29 cellular contexts compared by ENCODE assay signal in the genomic region with DNA sequence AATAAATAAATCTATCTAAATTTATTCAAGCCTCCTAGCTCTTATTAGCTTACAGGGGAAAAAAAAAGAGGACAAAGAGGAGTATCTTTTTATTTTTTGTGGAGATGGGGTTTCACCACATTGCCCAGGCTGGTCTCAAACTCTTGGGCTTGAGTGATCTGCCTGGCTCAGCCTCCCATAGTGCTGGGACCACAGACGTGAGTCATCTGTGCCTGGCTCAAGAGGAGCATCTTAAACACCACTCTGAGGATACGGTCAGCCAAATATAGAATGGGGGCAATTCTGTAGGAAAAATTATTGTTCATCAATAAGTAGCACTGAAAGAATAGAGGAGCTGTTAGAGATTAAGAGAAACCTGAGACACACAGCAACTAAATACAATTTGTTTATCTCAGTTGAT. TPM values are rescaled to one million over a fixed set of nuclear protein-coding genes. Genes with fewer than 3 reads are reported as not detected.
DNase-seq lines count a peak whose midpoint lies in the region; ATAC-seq and TF ChIP-seq lines count a peak whose summit lies in the region.
"Had no signal": no experiment of that assay in that cellular context is flagged by ENCODE, and none has a peak within 500 bp of the region (broad histone marks: within the 10 kb centered on the region; RNA-seq: fewer than 3 reads in every experiment).

No MANE protein-coding gene starts in this region.

- no peak overlapping the region for H2BK15ac ChIP-seq in IMR-90 (ENCODE audit: low read depth, low read length)

- POLR2A ChIA-PET in IMR-90 (lab: Charles Lee; ENCODE audit: unreplicated experiment): no interaction called here

- H2AFZ ChIP-seq in IMR-90 (replicated peaks; ENCODE audit: low read length, poor library complexity): no peak overlapping the region
- no peak overlapping the region for H2AFZ ChIP-seq in neural progenitor cell (replicated peaks)

- no peak overlapping the region for H3K4me3 Mint-ChIP-seq in neural progenitor cell
- no peak overlapping the region for H3K4me3 Mint-ChIP-seq in natural killer cell treated with Interleukin-12 subunit alpha and Interleukin-12 subunit beta and Interleukin-15 and Interleukin-18, amount 100 ng/mL, for 72 hours
- H3K4me3 Mint-ChIP-seq: activated CD8-positive, alpha-beta memory T cell treated with anti-CD3 and anti-CD28 coated beads, Interleukin-2, amount 10 ng/mL, durations not matched to agents 7 days and 5 days; activated T-helper 1 cell treated with anti-CD3 and anti-CD28 coated beads, Interleukin-12 subunit alpha, Interleukin-12 subunit beta, Interleukin-2, Interleukin-4 antibody, amounts not matched to agents 30 ng/mL and 10 ng/mL and 1 ng/mL, durations not matched to agents 14 hours and 24 hours and 36 hours; B cell; IgD-negative memory B cell; T-helper 2 cell treated with Interferon-gamma antibody and Interleukin-4, amounts not matched to agents 5 μg/mL and 100 μg/mL, for 36 hours had no signal

- no peak overlapping the region for H3K23ac ChIP-seq in IMR-90 (ENCODE audit: low read depth, low read length)

- H3F3A ChIP-seq in neural progenitor cell (ENCODE audit: low read depth): peaks cover 3% of the 10 kb centered on the region

- H3K9ac ChIP-seq in IMR-90 (ENCODE audit: low read depth, low read length): no peak overlapping the region
- H3K9ac ChIP-seq in neural progenitor cell: no peak overlapping the region

- peak; percentile 22 for DNase-seq in DMS53 (lab: John Stamatoyannopoulos, UW)
- no peak for DNase-seq in DMS53 treated with DMSO at 0.1 percent for 48 hours (lab: John Stamatoyannopoulos, UW; ENCODE audit: unreplicated experiment)
- DNase-seq in IMR-90: peak; percentile 63
- DNase-seq in astrocyte of the spinal cord (ENCODE audit: low read depth, low spot score): peak; percentile 48
- DNase-seq in neural progenitor cell (ENCODE audit: low spot score): no peak
- no peak for DNase-seq in natural killer cell treated with Interleukin-12 subunit alpha and Interleukin-12 subunit beta and Interleukin-15 and Interleukin-18, amount 100 ng/mL, for 72 hours (ENCODE audit: low spot score)
- no peak for DNase-seq in GM03348 (ENCODE audit: low spot score)
- DNase-seq in NCI-H1694 treated with DMSO at 0.1 percent for 48 hours (lab: John Stamatoyannopoulos, UW): no peak
- DNase-seq: activated CD4-positive, alpha-beta T cell treated with anti-CD3 and anti-CD28 coated beads, Interleukin-2, amount 50 U/mL, for 1 hour; activated CD8-positive, alpha-beta memory T cell treated with anti-CD3 and anti-CD28 coated beads, Interleukin-2, amount 10 ng/mL, durations not matched to agents 7 days and 5 days; anterior cingulate cortex; caudate nucleus; dermis blood vessel endothelial cell; DMS153; heart left ventricle; kidney glomerular epithelial cell; MM.1S; NCI-H146; NCI-H526 treated with DMSO at 0.1 percent for 48 hours; psoas muscle; trophoblast cell had no signal

- BruUV-seq in IMR-90 (replicated peaks; lab: Mats Ljungman, UMichigan): no TSS peak

- H3K9me1 ChIP-seq in IMR-90 (ENCODE audit: insufficient read depth, low read length): 0 out of 2 replicates have a peak, but pooled peaks cover 4% of the 10 kb centered on the region

- no peak overlapping the region for H2AK9ac ChIP-seq in IMR-90 (replicated peaks; ENCODE audit: low read depth, low read length, poor library complexity)

- H2AK5ac ChIP-seq in IMR-90 (ENCODE audit: low read depth, low read length): 0 out of 2 replicates have a peak overlapping the region, but pooled peaks have one; percentile 34

- H3K14ac ChIP-seq in IMR-90 (replicated peaks; ENCODE audit: low read depth, low read length): no peak overlapping the region

- no peaks in the 10 kb centered on the region for H3K36me3 ChIP-seq in IMR-90 (ENCODE audit: control insufficient read depth, insufficient read depth, low read length)
- no peaks in the 10 kb centered on the region for H3K36me3 ChIP-seq in neural progenitor cell

- in situ Hi-C loops in IMR-90 (cut with MboI; ENCODE audit: low sequenced_read_pairs): loop anchor here (5.0 to 25.0 kb wide), 5 partner anchors 64 to 456 kb away; partner anchors contain the start of gene AVPR1B
- in situ Hi-C loops in astrocyte of the spinal cord (cut with HindIII; ENCODE audit: low sequenced_read_pairs): no loop called here

- no peak for TF ChIP-seq POLR2A in IMR-90 (IDR thresholded peaks at IDR 0.05; ENCODE audit: low read depth, low read length)

- no peaks in the 10 kb centered on the region; the same call in 1 of the 2 replicates for H4K20me1 ChIP-seq in IMR-90 (ENCODE audit: insufficient read depth, low read length)
- H4K20me1 ChIP-seq in neural progenitor cell (ENCODE audit: low read depth): no peaks in the 10 kb centered on the region

- CTCF ChIA-PET in IMR-90 (lab: Yijun Ruan, JAX): interaction anchor here (0.6 to 9.3 kb wide), 5 partner anchors 53 to 321 kb away, joined by 3 to 156 read pairs (median 4); no protein-coding TSS in a partner anchor

- peak; percentile 9; the same call in 1 of the 2 replicates for TF ChIP-seq RAD21 in IMR-90 (IDR thresholded peaks at IDR 0.05; ENCODE audit: low read length)

- H3K79me2 ChIP-seq in neural progenitor cell (ENCODE audit: low read depth): no peaks in the 10 kb centered on the region

- no peak overlapping the region for H2BK5ac ChIP-seq in IMR-90 (ENCODE audit: low read depth, low read length, poor library complexity, severe bottlenecking)

- H3K56ac ChIP-seq in IMR-90 (ENCODE audit: extremely low read depth, insufficient read depth, low read length): no peak overlapping the region

- no peaks in the 10 kb centered on the region; a peak in 1 of 4 replicates for H3K79me1 ChIP-seq in IMR-90 (ENCODE audit: low read depth in 1 of 2, low read length in 2 of 2)

- no peak overlapping the region for H4K8ac ChIP-seq in IMR-90 (ENCODE audit: low read depth in 2 of 2, low read length in 2 of 2)

- H3K4me1 ChIP-seq in IMR-90 (ENCODE audit: control insufficient read depth, insufficient read depth, low read length): peaks cover 4% of the 10 kb centered on the region; the same call in 1 of the 2 replicates
- H3K4me1 ChIP-seq in neural progenitor cell: peaks cover 9% of the 10 kb centered on the region
- H3K4me1 ChIP-seq: psoas muscle had no signal

- H2BK120ac ChIP-seq in IMR-90 (ENCODE audit: low read depth, low read length): no peak overlapping the region

- intact Hi-C loops in IMR-90 (cut with micrococcal nuclease): loop anchor here (2.0 to 10.0 kb wide), 5 partner anchors 23 to 449 kb away; partner anchors contain the start of genes ELK4 and KLHDC8A

- no peak overlapping the region for H2BK20ac ChIP-seq in IMR-90 (ENCODE audit: low read depth, low read length)

- no CpG with 5 or more reads among the region's 2 CpGs for WGBS in IMR-90 (ENCODE audit: extremely low coverage in 2 of 2, insufficient read length in 1 of 2), 2 experiments

- no peak overlapping the region for H3K4ac ChIP-seq in IMR-90 (ENCODE audit: low read depth, low read length)

- H3K27ac ChIP-seq in IMR-90 (ENCODE audit: insufficient read depth, low read length): no peak overlapping the region
- no peak overlapping the region for H3K27ac ChIP-seq in neural progenitor cell
- H3K27ac ChIP-seq: 22Rv1, heart left ventricle, psoas muscle, SK-N-MC had no signal

- no peak overlapping the region for H3K18ac ChIP-seq in IMR-90 (ENCODE audit: low read depth, low read length)

- peaks cover 11% of the 10 kb centered on the region for H3K36me3 Mint-ChIP-seq in neural progenitor cell
- no peaks in the 10 kb centered on the region for H3K36me3 Mint-ChIP-seq in natural killer cell treated with Interleukin-12 subunit alpha and Interleukin-12 subunit beta and Interleukin-15 and Interleukin-18, amount 100 ng/mL, for 72 hours
- H3K36me3 Mint-ChIP-seq: activated CD8-positive, alpha-beta memory T cell treated with anti-CD3 and anti-CD28 coated beads, Interleukin-2, amount 10 ng/mL, durations not matched to agents 7 days and 5 days; activated naive CD4-positive, alpha-beta T cell treated with anti-CD3 and anti-CD28 coated beads, Interleukin-2, amount 50 U/mL, for 72 hours had no signal

- H3K9me3 ChIP-seq in IMR-90 (ENCODE audit: control insufficient read depth, insufficient read depth, low read length): no peaks in the 10 kb centered on the region
- no peaks in the 10 kb centered on the region for H3K9me3 ChIP-seq in neural progenitor cell (ENCODE audit: low read depth)
- H3K9me3 ChIP-seq: heart left ventricle, psoas muscle had no signal

- H3K4me3 ChIP-seq in IMR-90 (ENCODE audit: insufficient read depth, low read depth, low read length) (no peak overlapping the region), astrocyte of the spinal cord (ENCODE audit: low read depth, low read length) (no peak overlapping the region), neural progenitor cell (no peak overlapping the region)
- H3K4me3 ChIP-seq: heart left ventricle, lung, psoas muscle, SK-N-MC had no signal

- dilution Hi-C loops in IMR-90 (cut with HindIII; ENCODE audit: low sequenced_read_pairs, unreplicated experiment): no loop called here

- TF ChIP-seq CTCF in IMR-90 (conservative IDR thresholded peaks at IDR 0.05; ENCODE audit: low read depth, low read length) (no peak), astrocyte of the spinal cord (IDR thresholded peaks at IDR 0.05; ENCODE audit: low read depth, low read length) (no peak), neural progenitor cell (IDR thresholded peaks at IDR 0.05) (no peak)

- no peak overlapping the region for H4K5ac ChIP-seq in IMR-90 (ENCODE audit: low read depth, low read length)

- H3K4me1 Mint-ChIP-seq in neural progenitor cell: peaks cover 25% of the 10 kb centered on the region
- peaks cover 0 to 3% of the 10 kb centered on the region in 2 donors for H3K4me1 Mint-ChIP-seq in natural killer cell treated with Interleukin-12 subunit alpha and Interleukin-12 subunit beta and Interleukin-15 and Interleukin-18, amount 100 ng/mL, for 72 hours (ENCODE audit: low read depth in 2 of 2)

- H3K9me3 Mint-ChIP-seq in neural progenitor cell: no peaks in the 10 kb centered on the region
- no peaks in the 10 kb centered on the region for H3K9me3 Mint-ChIP-seq in natural killer cell treated with Interleukin-12 subunit alpha and Interleukin-12 subunit beta and Interleukin-15 and Interleukin-18, amount 100 ng/mL, for 72 hours
- H3K9me3 Mint-ChIP-seq: activated naive CD4-positive, alpha-beta T cell treated with anti-CD3 and anti-CD28 coated beads, Interleukin-2, amount 50 U/mL, for 72 hours; activated T-helper 1 cell treated with anti-CD3 and anti-CD28 coated beads, Interleukin-12 subunit alpha, Interleukin-12 subunit beta, Interleukin-2, Interleukin-4 antibody, amounts not matched to agents 30 ng/mL and 10 ng/mL and 1 ng/mL, durations not matched to agents 14 hours and 24 hours and 36 hours; IgD-negative memory B cell; T-helper 2 cell treated with Interferon-gamma antibody and Interleukin-4, amounts not matched to agents 5 μg/mL and 100 μg/mL, for 36 hours had no signal

- no peak overlapping the region for H4K91ac ChIP-seq in IMR-90 (ENCODE audit: insufficient read depth, low read depth, low read length)

- H3K27ac Mint-ChIP-seq in neural progenitor cell: peak overlapping the region; percentile 35
- H3K27ac Mint-ChIP-seq in natural killer cell treated with Interleukin-12 subunit alpha and Interleukin-12 subunit beta and Interleukin-15 and Interleukin-18, amount 100 ng/mL, for 72 hours: no peak overlapping the region
- H3K27ac Mint-ChIP-seq: activated CD8-positive, alpha-beta memory T cell treated with anti-CD3 and anti-CD28 coated beads, Interleukin-2, amount 10 ng/mL, durations not matched to agents 7 days and 5 days; activated naive CD4-positive, alpha-beta T cell treated with anti-CD3 and anti-CD28 coated beads, Interleukin-2, amount 50 U/mL, for 72 hours; activated T-helper 1 cell treated with anti-CD3 and anti-CD28 coated beads, Interleukin-12 subunit alpha, Interleukin-12 subunit beta, Interleukin-2, Interleukin-4 antibody, amounts not matched to agents 30 ng/mL and 10 ng/mL and 1 ng/mL, durations not matched to agents 14 hours and 24 hours and 36 hours; B cell; IgD-negative memory B cell; T-helper 2 cell treated with Interferon-gamma antibody and Interleukin-4, amounts not matched to agents 5 μg/mL and 100 μg/mL, for 36 hours had no signal

- peaks cover 5% of the 10 kb centered on the region for H3K27me3 Mint-ChIP-seq in neural progenitor cell (ENCODE audit: insufficient read depth, low read depth)
- no peaks in the 10 kb centered on the region for H3K27me3 Mint-ChIP-seq in natural killer cell treated with Interleukin-12 subunit alpha and Interleukin-12 subunit beta and Interleukin-15 and Interleukin-18, amount 100 ng/mL, for 72 hours
- H3K27me3 Mint-ChIP-seq: B cell, IgD-negative memory B cell had no signal

- H3K27me3 ChIP-seq in IMR-90 (ENCODE audit: control insufficient read depth, insufficient read depth, low read length) (no peaks in the 10 kb centered on the region), neural progenitor cell (no peaks in the 10 kb centered on the region)
- H3K27me3 ChIP-seq: heart left ventricle had no signal

- no peak overlapping the region for H3K4me2 ChIP-seq in IMR-90 (ENCODE audit: low read depth, low read length)
- no peak overlapping the region for H3K4me2 ChIP-seq in neural progenitor cell

- peak; percentile 43 for ATAC-seq in IMR-90 (ENCODE audit: low read depth)
- no peak for ATAC-seq in natural killer cell treated with Interleukin-12 subunit alpha and Interleukin-12 subunit beta and Interleukin-15 and Interleukin-18, amount 100 ng/mL, for 72 hours
- ATAC-seq: activated CD8-positive, alpha-beta memory T cell treated with anti-CD3 and anti-CD28 coated beads, Interleukin-2, amount 10 ng/mL, durations not matched to agents 7 days and 5 days; heart left ventricle; psoas muscle had no signal

RNA-seq across cellular contexts. Expression of gene SLC45A3, which starts 24.1 kb away (rescaled TPM):
- total RNA-seq in IMR-90 (2012; rRNA removed) (1.1 and 1.4 TPM in 2 replicates), neural progenitor cell (ENCODE audit: low replicate concordance) (5.1 and 8.9 TPM in 2 replicates)
- polyA plus RNA-seq in IMR-90 (2012; rRNA removed): 2.5 and 3.0 TPM in 2 replicates
- 1.1 and 2.4 TPM in 2 replicates for polyA plus RNA-seq in IMR-90 (2012; cell fraction: cytosol; rRNA removed)
- polyA plus RNA-seq in IMR-90 (2012; cell fraction: nucleus; rRNA removed; ENCODE audit: low replicate concordance): 2.9 and 5.4 TPM in 2 replicates
- 1 to 10 TPM in 1 of 2 donors, under 1 TPM in 1; 0.64 to 5.1 TPM for total RNA-seq in natural killer cell treated with Interleukin-12 subunit alpha and Interleukin-12 subunit beta and Interleukin-15 and Interleukin-18, amount 100 ng/mL, for 72 hours
- total RNA-seq: activated CD8-positive, alpha-beta memory T cell treated with anti-CD3 and anti-CD28 coated beads, Interleukin-2, amount 10 ng/mL, durations not matched to agents 7 days and 5 days had no signal

RNA-seq across cellular contexts. Expression of gene ELK4, which starts 24.4 kb away (rescaled TPM):
- total RNA-seq in IMR-90 (2012; rRNA removed): 11.3 and 15.6 TPM in 2 replicates
- 3.3 and 4.6 TPM in 2 replicates for polyA plus RNA-seq in IMR-90 (2012; rRNA removed)
- 0.54 and 0.71 TPM in 2 replicates for polyA plus RNA-seq in IMR-90 (2012; cell fraction: cytosol; rRNA removed)
- 1.1 and 8.4 TPM in 2 replicates for polyA plus RNA-seq in IMR-90 (2012; cell fraction: nucleus; rRNA removed; ENCODE audit: low replicate concordance)
- 24.9 and 36.6 TPM in 2 replicates for total RNA-seq in neural progenitor cell (ENCODE audit: low replicate concordance)
- 10 to 100 TPM; 78.7 to 97.8 TPM for total RNA-seq in natural killer cell treated with Interleukin-12 subunit alpha and Interleukin-12 subunit beta and Interleukin-15 and Interleukin-18, amount 100 ng/mL, for 72 hours

Comparison
In these comparisons a context has a peak if more than half of its experiments do, and no peak if none do; other contexts are left out.
1. DNase-seq: peak in DMS53 (single experiment), IMR-90 (single experiment) and astrocyte of the spinal cord (single experiment); none in DMS53 treated with DMSO at 0.1 percent for 48 hours (single experiment), neural progenitor cell (single experiment), natural killer cell treated with Interleukin-12 subunit alpha and Interleukin-12 subunit beta and Interleukin-15 and Interleukin-18, amount 100 ng/mL, for 72 hours (single experiment), GM03348 (single experiment) and NCI-H1694 treated with DMSO at 0.1 percent for 48 hours (single experiment).